Comparison of ENCODE assay signal across 8 cellular contexts in genomic region chr6:28335040-28335563, GRCh38. TPM values are rescaled to one million over a fixed set of nuclear protein-coding genes. Genes with fewer than 3 reads are reported as not detected.
A peak's percentile ranks its signal among the peaks of the same experiment; 100 is the strongest.
DNase-seq lines count a peak whose midpoint lies in the region; ATAC-seq, FAIRE-seq and TF ChIP-seq lines count a peak whose summit lies in the region.

No MANE protein-coding gene starts in this region.

- no peak for FAIRE-seq in kidney (lab: Jason Lieb, UNC)

- ATAC-seq in GM21360 (IDR thresholded peaks at IDR 0.05; ENCODE audit: unreplicated experiment), result no peak
- ATAC-seq in HG03565 (IDR thresholded peaks at IDR 0.05; ENCODE audit: unreplicated experiment), result no peak

- TF ChIP-seq CTCF in HFF-Myc (IDR thresholded peaks at IDR 0.05; ENCODE audit: low read depth, low read length, missing control alignments), result no peak
- no peak for TF ChIP-seq CTCF in adrenal gland (IDR thresholded peaks at IDR 0.05)
- TF ChIP-seq CTCF in kidney (IDR thresholded peaks at IDR 0.05; ENCODE audit: borderline replicate concordance, extremely low read depth, insufficient read depth), result no peak

- peak overlapping the region in 4 of 5 donors; percentile 91 to 99 (median 96) for H3K27ac ChIP-seq in adrenal gland
- H3K27ac ChIP-seq in kidney (ENCODE audit: low read depth in 2 of 2, low read length in 2 of 2), result peak overlapping the region; percentile 98 to 99
- H3K27ac ChIP-seq in substantia nigra (ENCODE audit: low read depth, low read length, poor library complexity, severe bottlenecking), result peak overlapping the region; percentile 95

- DNase-seq in HFF-Myc (ENCODE audit: extremely low read depth, low read depth) (no peak), adrenal gland (peak in 2 of 7 donors; percentile 22 to 27), kidney (no peak), substantia nigra (lab: John Stamatoyannopoulos, UW) (peak in 5 of 49 donors; percentile 4 to 24 (median 9)), NCI-H524 (lab: John Stamatoyannopoulos, UW) (no peak), activated T-cell treated with anti-CD3 and anti-CD28 coated beads for 4 hours (no peak)

- H3K27me3 ChIP-seq in adrenal gland, result no peaks in the 10 kb centered on the region

- peaks cover 3 to 9% of the 10 kb centered on the region in 2 donors for H3K4me1 ChIP-seq in adrenal gland (replicated peaks in 1 of 2)
- peaks cover 0 to 7% of the 10 kb centered on the region in 2 donors for H3K4me1 ChIP-seq in kidney (ENCODE audit: control insufficient read depth in 1 of 2, insufficient read depth in 1 of 2, low read depth in 1 of 2, low read length in 2 of 2)

- no peaks in the 10 kb centered on the region for H3K36me3 ChIP-seq in adrenal gland (replicated peaks in 1 of 2)
- H3K36me3 ChIP-seq in kidney (ENCODE audit: control insufficient read depth in 1 of 2, insufficient read depth in 2 of 2, low read length in 2 of 2), result no peaks in the 10 kb centered on the region

- no peak for TF ChIP-seq POLR2A in adrenal gland (IDR thresholded peaks at IDR 0.05)

- intact Hi-C loops in adrenal gland (cut with DNase I) (no loop called here), kidney (cut with DNase I) (no loop called here)

- peak overlapping the region; percentile 52 for H3K4me3 ChIP-seq in HFF-Myc (replicated peaks; ENCODE audit: low read depth, low read length)
- H3K4me3 ChIP-seq in adrenal gland, result peak overlapping the region in 2 of 4 donors; percentile 58 to 66
- H3K4me3 ChIP-seq in kidney (ENCODE audit: low read length in 2 of 2), result peak overlapping the region; percentile 86 to 88

- H3K9ac ChIP-seq in kidney (ENCODE audit: low read length in 2 of 2), result peak overlapping the region; percentile 79 to 94

- H3K9me3 ChIP-seq in adrenal gland (replicated peaks in 1 of 3) (no peaks in the 10 kb centered on the region), kidney (ENCODE audit: control insufficient read depth in 1 of 2, low read length in 2 of 2) (no peaks in the 10 kb centered on the region)

- WGBS in adrenal gland, 4 donors, result 29 to 42% (median 33%) methylated on average over 11 to 12 of the region's 12 CpGs

RNA-seq across cellular contexts. Expression of gene ZSCAN31, which starts 0.8 kb away (rescaled TPM):
- total RNA-seq in adrenal gland (10 to 100 TPM in 4 of 8 donors, 1 to 10 TPM in 4; 2.3 to 13.5 (median 9.8) TPM), kidney (6.3 TPM)
- polyA plus RNA-seq in adrenal gland (1 to 10 TPM; 3.7 to 7.9 (median 4.3) TPM), kidney (ENCODE audit: insufficient read depth, low read depth, low replicate concordance) (4.1 TPM)

RNA-seq across cellular contexts. Expression of gene ZKSCAN3, which starts 14.6 kb away (rescaled TPM):
- total RNA-seq in adrenal gland, result 10 to 100 TPM in 1 of 8 donors, 1 to 10 TPM in 7; 1.8 to 12.0 (median 5.6) TPM
- polyA plus RNA-seq in adrenal gland, result 1 to 10 TPM; 1.4 to 5.5 (median 2.8) TPM
- total RNA-seq in kidney, result 8.3 TPM
- polyA plus RNA-seq in kidney (ENCODE audit: insufficient read depth, low read depth, low replicate concordance), result 3.5 TPM

RNA-seq across cellular contexts. Expression of gene PGBD1, which starts 53.7 kb away (rescaled TPM):
- total RNA-seq in adrenal gland, result 1 to 10 TPM; 1.1 to 5.5 (median 3.0) TPM
- polyA plus RNA-seq in adrenal gland, result 1 to 10 TPM; 2.5 to 7.9 (median 4.4) TPM
- total RNA-seq in kidney, result 3.0 TPM
- 3.1 TPM for polyA plus RNA-seq in kidney (ENCODE audit: insufficient read depth, low read depth, low replicate concordance)
